ENCODE assay signal across 14 cellular contexts in genomic region chr4:8283161-8283560, GRCh38. TPM values are rescaled to one million over a fixed set of nuclear protein-coding genes. Genes with fewer than 3 reads are reported as not detected.
"Had no signal": no experiment of that assay in that cellular context is flagged by ENCODE, and none has a peak within 500 bp of the region (broad histone marks: within the 10 kb centered on the region; RNA-seq: fewer than 3 reads in every experiment).

No MANE protein-coding gene starts in this region.

- H3K36me3 ChIP-seq: pancreas, tibial nerve had no signal

- H3K9me3 ChIP-seq: pancreas, tibial nerve had no signal

- H3K4me1 ChIP-seq: pancreas had no signal

- H3K4me3 ChIP-seq: pancreas, tibial nerve had no signal

- FAIRE-seq: pancreas, small intestine had no signal

- H3K27ac ChIP-seq: pancreas, tibial nerve had no signal

- ATAC-seq: activated CD4-positive, CD25-positive, alpha-beta regulatory T cell treated with anti-CD3 and anti-CD28 coated beads, Interleukin-2, amount 50 U/mL, for 24 hours; activated naive CD4-positive, alpha-beta T cell treated with anti-CD3 and anti-CD28 coated beads, Interleukin-2, amount 50 U/mL, for 72 hours; esophagus mucosa; natural killer cell; pancreas; stimulated activated effector memory CD8-positive, alpha-beta T cell treated with anti-CD3 and anti-CD28 coated beads, Interleukin-12 subunit alpha, Interleukin-12 subunit beta, amount 100 ng/mL, for 72 hours had no signal

- DNase-seq: activated CD4-positive, alpha-beta T cell treated with anti-CD3 and anti-CD28 coated beads, Interleukin-2, amount 50 U/mL, for 4 hours; activated effector memory CD4-positive, alpha-beta T cell treated with anti-CD3 and anti-CD28 coated beads, Interleukin-2, amount 50 U/mL, for 16 hours; activated T-cell treated with anti-CD3 and anti-CD28 coated beads, Interleukin-2, amount 50 U/mL, for 1 hour; amniotic stem cell; natural killer cell; retina; small intestine had no signal

- H3K27me3 ChIP-seq: pancreas, tibial nerve had no signal

RNA-seq across cellular contexts. Expression of gene HTRA3, which starts 13.6 kb away (rescaled TPM):
- total RNA-seq: activated naive CD4-positive, alpha-beta T cell treated with anti-CD3 and anti-CD28 coated beads, Interleukin-2, amount 50 U/mL, for 72 hours; natural killer cell; T-helper 2 cell treated with Interferon-gamma antibody and Interleukin-4, amounts not matched to agents 100 ng/mL and 5 ng/mL, for 36 hours had no signal
